In the genomic region with DNA sequence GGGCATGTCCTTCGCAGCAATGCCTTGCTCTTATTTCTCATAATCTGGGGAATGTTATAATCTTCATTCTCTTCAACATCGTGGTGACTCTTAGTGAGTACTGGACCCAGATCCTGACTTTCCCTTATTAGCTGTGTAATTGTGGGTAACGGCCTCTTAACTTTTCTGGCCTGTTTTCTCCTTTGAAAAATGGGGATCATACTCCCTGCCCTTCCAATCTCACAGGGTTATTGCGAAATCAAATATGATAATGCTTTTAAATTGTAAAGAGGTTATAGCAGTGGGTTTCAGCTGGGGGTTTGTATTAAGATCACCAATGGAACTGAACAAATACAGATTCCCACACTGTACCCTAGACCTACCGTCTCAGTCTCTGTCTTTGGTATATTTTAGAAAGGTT, we compare ENCODE assay signal across 2 cellular contexts.
TF ChIP-seq lines count a peak whose summit lies in the region.

No MANE protein-coding gene starts in this region.

TF ChIP-seq in HepG2, 621 proteins besides CTCF, POLR2A, EP300 and RAD21 (continued from another document):
- TF ChIP-seq SNAPC2 (CRISPR knock-in tag; IDR thresholded peaks at IDR 0.05) (no peak), CEBPB (IDR thresholded peaks at IDR 0.05; ENCODE audit: borderline replicate concordance, low read depth, low read length) (peak; percentile 94), PPARG (CRISPR knock-in tag; conservative IDR thresholded peaks at IDR 0.05) (no peak), ARNT2 (CRISPR knock-in tag; IDR thresholded peaks at IDR 0.05; ENCODE audit: low read depth) (no peak), EHMT2 (IDR thresholded peaks at IDR 0.05; ENCODE audit: borderline replicate concordance, low read depth, low read length) (no peak)
TF ChIP-seq in HepG2: peak in this region for 2.

TF ChIP-seq in K562, 482 proteins besides CTCF, POLR2A, EP300 and RAD21 (continued from another document):
- TF ChIP-seq CEBPG (CRISPR knock-in tag; IDR thresholded peaks at IDR 0.05) = no peak
- peak in 1 of 2 experiments; percentile 89; a peak in 2 of 4 replicates for TF ChIP-seq CEBPG (tag; conservative IDR thresholded peaks at IDR 0.05 in 1 of 2, IDR thresholded peaks at IDR 0.05 in 1 of 2)
